Comparison of ENCODE assay signal across 2 cellular contexts in the genomic region with DNA sequence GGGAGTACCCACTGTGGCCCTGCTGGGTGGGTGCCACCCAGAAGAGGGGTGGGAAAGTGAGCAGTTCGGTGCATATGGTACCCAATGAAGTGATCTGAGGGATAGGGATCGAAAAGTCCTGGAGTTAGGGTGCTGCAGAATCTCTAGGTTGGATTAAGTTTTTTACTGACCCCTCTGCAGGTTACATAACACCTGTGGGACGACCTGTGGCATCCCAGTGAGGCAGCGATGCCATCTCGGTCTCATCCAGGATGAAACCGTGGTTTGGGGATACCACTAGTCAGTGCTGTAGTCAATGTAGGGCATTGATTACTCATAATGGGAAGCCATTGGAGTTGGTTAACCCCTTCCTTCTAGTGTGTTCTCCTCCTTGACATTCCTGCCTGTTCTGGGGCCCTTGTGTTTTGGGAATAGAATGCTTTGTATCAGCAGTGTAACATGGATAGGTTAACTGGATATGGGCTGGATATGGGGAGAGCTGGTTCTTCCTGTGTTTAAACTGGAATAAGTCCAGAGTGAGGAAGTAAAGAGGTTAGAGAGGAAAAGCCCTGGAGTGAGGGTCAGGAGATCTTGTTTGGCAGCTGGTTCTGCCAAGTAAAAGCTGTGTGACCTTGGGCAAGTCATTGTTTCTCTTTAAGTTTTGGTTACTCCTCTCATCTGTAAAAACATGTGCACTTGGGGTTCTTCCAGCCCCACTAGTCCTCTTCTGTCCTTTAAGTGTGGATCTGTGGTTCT.
TF ChIP-seq lines count a peak whose summit lies in the region.

No MANE protein-coding gene starts in this region.

TF ChIP-seq in IMR-90, 13 proteins besides CTCF, POLR2A, EP300 and RAD21:
- TF ChIP-seq RFX5 (IDR thresholded peaks at IDR 0.05; ENCODE audit: low read depth, low read length) = no peak
- TF ChIP-seq MAZ (IDR thresholded peaks at IDR 0.05; ENCODE audit: borderline replicate concordance, low read depth, low read length) = no peak
- TF ChIP-seq NFE2L2 (IDR thresholded peaks at IDR 0.05; ENCODE audit: low read depth, low read length) = no peak
- TF ChIP-seq SMC3 (IDR thresholded peaks at IDR 0.05; ENCODE audit: low read depth, low read length) = no peak

TF ChIP-seq in neural cell, 6 proteins besides CTCF, POLR2A, EP300 and RAD21:
- TF ChIP-seq, protein P1, sequence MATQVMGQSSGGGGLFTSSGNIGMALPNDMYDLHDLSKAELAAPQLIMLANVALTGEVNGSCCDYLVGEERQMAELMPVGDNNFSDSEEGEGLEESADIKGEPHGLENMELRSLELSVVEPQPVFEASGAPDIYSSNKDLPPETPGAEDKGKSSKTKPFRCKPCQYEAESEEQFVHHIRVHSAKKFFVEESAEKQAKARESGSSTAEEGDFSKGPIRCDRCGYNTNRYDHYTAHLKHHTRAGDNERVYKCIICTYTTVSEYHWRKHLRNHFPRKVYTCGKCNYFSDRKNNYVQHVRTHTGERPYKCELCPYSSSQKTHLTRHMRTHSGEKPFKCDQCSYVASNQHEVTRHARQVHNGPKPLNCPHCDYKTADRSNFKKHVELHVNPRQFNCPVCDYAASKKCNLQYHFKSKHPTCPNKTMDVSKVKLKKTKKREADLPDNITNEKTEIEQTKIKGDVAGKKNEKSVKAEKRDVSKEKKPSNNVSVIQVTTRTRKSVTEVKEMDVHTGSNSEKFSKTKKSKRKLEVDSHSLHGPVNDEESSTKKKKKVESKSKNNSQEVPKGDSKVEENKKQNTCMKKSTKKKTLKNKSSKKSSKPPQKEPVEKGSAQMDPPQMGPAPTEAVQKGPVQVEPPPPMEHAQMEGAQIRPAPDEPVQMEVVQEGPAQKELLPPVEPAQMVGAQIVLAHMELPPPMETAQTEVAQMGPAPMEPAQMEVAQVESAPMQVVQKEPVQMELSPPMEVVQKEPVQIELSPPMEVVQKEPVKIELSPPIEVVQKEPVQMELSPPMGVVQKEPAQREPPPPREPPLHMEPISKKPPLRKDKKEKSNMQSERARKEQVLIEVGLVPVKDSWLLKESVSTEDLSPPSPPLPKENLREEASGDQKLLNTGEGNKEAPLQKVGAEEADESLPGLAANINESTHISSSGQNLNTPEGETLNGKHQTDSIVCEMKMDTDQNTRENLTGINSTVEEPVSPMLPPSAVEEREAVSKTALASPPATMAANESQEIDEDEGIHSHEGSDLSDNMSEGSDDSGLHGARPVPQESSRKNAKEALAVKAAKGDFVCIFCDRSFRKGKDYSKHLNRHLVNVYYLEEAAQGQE (IDR thresholded peaks at IDR 0.05; ENCODE audit: borderline replicate concordance) = no peak
- no peak for TF ChIP-seq SMC3 (conservative IDR thresholded peaks at IDR 0.05; ENCODE audit: poor library complexity)
- TF ChIP-seq POLR2AphosphoS5 (IDR thresholded peaks at IDR 0.05) = no peak
- no peak for TF ChIP-seq TAF1 (IDR thresholded peaks at IDR 0.05; ENCODE audit: low read depth)
- TF ChIP-seq EZH2 (IDR thresholded peaks at IDR 0.05; ENCODE audit: borderline replicate concordance, insufficient read depth, low read length, poor library complexity, severe bottlenecking) = no peak
- no peak for TF ChIP-seq MXI1 (conservative IDR thresholded peaks at IDR 0.05; ENCODE audit: poor library complexity, severe bottlenecking)
